ENCODE assay signal across 15 cellular contexts in the genomic region with DNA sequence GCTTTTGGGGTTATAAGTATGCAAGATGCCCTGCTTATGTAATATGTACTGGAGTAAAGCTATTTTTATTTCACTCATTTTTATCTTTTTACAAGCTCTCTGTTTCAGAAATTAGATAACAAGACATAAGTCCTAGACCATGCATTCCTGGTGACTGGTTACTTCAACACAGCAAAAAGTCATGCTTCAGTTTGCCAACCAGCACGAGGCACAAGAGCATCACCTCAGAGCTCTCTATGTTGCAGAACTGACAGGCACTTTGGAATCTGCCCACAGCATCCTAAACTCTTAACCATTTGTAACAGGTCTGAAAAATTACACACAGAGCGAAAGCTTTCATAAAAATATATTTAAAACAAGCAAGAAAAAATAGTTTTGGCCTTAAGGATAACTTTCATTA.
DNase-seq lines count a peak whose midpoint lies in the region; TF ChIP-seq lines count a peak whose summit lies in the region.
"Had no signal": no experiment of that assay in that cellular context is flagged by ENCODE, and none has a peak within 500 bp of the region (broad histone marks: within the 10 kb centered on the region; RNA-seq: fewer than 3 reads in every experiment).

No MANE protein-coding gene starts in this region.

- TF ChIP-seq CTCF in OCI-LY3 (IDR thresholded peaks at IDR 0.05; ENCODE audit: low read depth, low read length), result no peak
- TF ChIP-seq CTCF in endodermal cell (conservative IDR thresholded peaks at IDR 0.05), result no peak

- no peaks in the 10 kb centered on the region for H3K27me3 Mint-ChIP-seq in endodermal cell (ENCODE audit: insufficient read depth)
- H3K27me3 Mint-ChIP-seq: CD4-positive, alpha-beta memory T cell had no signal

- H3K4me2 ChIP-seq in OCI-LY3 (ENCODE audit: low read length), result peak overlapping the region; percentile 44; the same call in 1 of the 2 replicates

- DNase-seq in M059J (ENCODE audit: low read depth) (peak; percentile 31), superior temporal gyrus (ENCODE audit: extremely low spot score) (peak; percentile 40), glomerular visceral epithelial cell (ENCODE audit: extremely low spot score) (no peak), NCI-H2029 treated with DMSO at 0.1 percent for 48 hours (lab: John Stamatoyannopoulos, UW) (no peak), endodermal cell (no peak)
- DNase-seq: C1 segment of cervical spinal cord; Calu3; CD4-positive, alpha-beta memory T cell; COR-L47; DMS53; DMS79 treated with DMSO at 0.1 percent for 48 hours; GM23248; H7; HCEC 1CT had no signal

- no peaks in the 10 kb centered on the region for H3K79me2 ChIP-seq in OCI-LY3 (ENCODE audit: low read length)

- no peak overlapping the region for H3K27ac ChIP-seq in OCI-LY3 (ENCODE audit: low read length)
- no peak overlapping the region for H3K27ac ChIP-seq in endodermal cell (ENCODE audit: low read depth, low read length)
- H3K27ac ChIP-seq: GM23248 had no signal

- H3K4me3 ChIP-seq in OCI-LY3 (ENCODE audit: low read length) (no peak overlapping the region), endodermal cell (ENCODE audit: low read length) (no peak overlapping the region)
- H3K4me3 ChIP-seq: GM23248 had no signal

- H3K4me1 Mint-ChIP-seq in endodermal cell, result peaks cover 19% of the 10 kb centered on the region
- H3K4me1 Mint-ChIP-seq: CD4-positive, alpha-beta memory T cell had no signal

- H3K36me3 Mint-ChIP-seq in endodermal cell (ENCODE audit: low read depth), result peaks cover 19% of the 10 kb centered on the region
- H3K36me3 Mint-ChIP-seq: CD4-positive, alpha-beta memory T cell had no signal

- H3K4me1 ChIP-seq in OCI-LY3 (ENCODE audit: low read length), result peaks cover 21% of the 10 kb centered on the region
- H3K4me1 ChIP-seq in endodermal cell (ENCODE audit: control insufficient read depth, insufficient read depth, low read length), result no peaks in the 10 kb centered on the region

- no peak overlapping the region for H3K4me3 Mint-ChIP-seq in endodermal cell
- H3K4me3 Mint-ChIP-seq: CD4-positive, alpha-beta memory T cell had no signal

- H3K9ac ChIP-seq in OCI-LY3 (ENCODE audit: low read length) (no peak overlapping the region), endodermal cell (ENCODE audit: extremely low read depth, low read length, poor library complexity, severe bottlenecking) (no peak overlapping the region)
- H3K9ac ChIP-seq: GM23248 had no signal

- 92% methylated on average over 2 of the region's 2 CpGs; no CpG with 5 or more reads in 1 of the 2 experiments for WGBS in endodermal cell (ENCODE audit: insufficient coverage in 1 of 2, insufficient read length in 1 of 2), 2 experiments

- no peaks in the 10 kb centered on the region for H3K36me3 ChIP-seq in OCI-LY3 (replicated peaks; ENCODE audit: low read depth, low read length)
- peaks cover 33% of the 10 kb centered on the region for H3K36me3 ChIP-seq in endodermal cell (ENCODE audit: control insufficient read depth, insufficient read depth, low read length)

- H4K20me1 ChIP-seq in OCI-LY3 (ENCODE audit: insufficient read depth, low read length), result no peaks in the 10 kb centered on the region

- H3K9me3 Mint-ChIP-seq in endodermal cell, result no peaks in the 10 kb centered on the region

- no peak overlapping the region for H2AFZ ChIP-seq in OCI-LY3 (ENCODE audit: low read depth, low read length)
- H2AFZ ChIP-seq: GM23248 had no signal

- H3K27ac Mint-ChIP-seq in endodermal cell, result no peak overlapping the region
- H3K27ac Mint-ChIP-seq: CD4-positive, alpha-beta memory T cell had no signal

- H3K27me3 ChIP-seq in OCI-LY3 (ENCODE audit: low read depth, low read length) (peaks cover 4% of the 10 kb centered on the region; the same call in 1 of the 2 replicates), endodermal cell (ENCODE audit: control insufficient read depth, insufficient read depth, low read length, poor library complexity, severe bottlenecking) (no peaks in the 10 kb centered on the region)

- H3K9me3 ChIP-seq in OCI-LY3 (ENCODE audit: insufficient read depth, low read length) (0 out of 2 replicates have a peak, but pooled peaks cover 8% of the 10 kb centered on the region), endodermal cell (ENCODE audit: control insufficient read depth, low read length) (peaks cover 10% of the 10 kb centered on the region)

Comparison
In these comparisons a context has a peak if more than half of its experiments do, and no peak if none do; other contexts are left out.
1. DNase-seq: peak in M059J (single experiment) and superior temporal gyrus (single experiment); none in glomerular visceral epithelial cell (single experiment), NCI-H2029 treated with DMSO at 0.1 percent for 48 hours (single experiment) and endodermal cell (single experiment).